ENCODE assay signal across 7 cellular contexts in genomic region chr5:7897014-7897600, GRCh38. TPM values are rescaled to one million over a fixed set of nuclear protein-coding genes. Genes with fewer than 3 reads are reported as not detected.
A peak's percentile ranks its signal among the peaks of the same experiment; 100 is the strongest.
DNase-seq lines count a peak whose midpoint lies in the region; ATAC-seq and TF ChIP-seq lines count a peak whose summit lies in the region.

No MANE protein-coding gene starts in this region.

- in situ Hi-C loops in G401 (cut with HindIII; ENCODE audit: low sequenced_read_pairs): no loop called here

- no peak overlapping the region for H3K4me3 Mint-ChIP-seq in stimulated activated naive B cell treated with anti-CD40 and anti-IgM and Interleukin-4, amounts not matched to agents 10 μg/mL and 1 μg/mL and 100 μg/mL, for 72 hours

- no peak overlapping the region for H3K27ac Mint-ChIP-seq in stimulated activated naive B cell treated with anti-CD40 and anti-IgM and Interleukin-4, amounts not matched to agents 10 μg/mL and 1 μg/mL and 100 μg/mL, for 72 hours

- no peaks in the 10 kb centered on the region for H3K27me3 Mint-ChIP-seq in stimulated activated naive B cell treated with anti-CD40 and anti-IgM and Interleukin-4, amounts not matched to agents 10 μg/mL and 1 μg/mL and 100 μg/mL, for 72 hours

- peak; percentile 62 to 71 for ATAC-seq in stimulated activated naive B cell treated with anti-CD40 and anti-IgM and Interleukin-4, amounts not matched to agents 10 μg/mL and 1 μg/mL and 100 μg/mL, for 72 hours (replicated peaks)
- ATAC-seq in GM21423 (IDR thresholded peaks at IDR 0.05; ENCODE audit: unreplicated experiment) (no peak), HG02870 (IDR thresholded peaks at IDR 0.05; ENCODE audit: unreplicated experiment) (no peak)

- H3K4me1 Mint-ChIP-seq in stimulated activated naive B cell treated with anti-CD40 and anti-IgM and Interleukin-4, amounts not matched to agents 10 μg/mL and 1 μg/mL and 100 μg/mL, for 72 hours: peaks cover 9 to 19% of the 10 kb centered on the region in 2 donors

- no peak overlapping the region for H3K4me3 ChIP-seq in HFF-Myc (replicated peaks; ENCODE audit: low read depth, low read length)

- peak; percentile 8 for DNase-seq in G401 (ENCODE audit: low spot score)
- peak; percentile 37 for DNase-seq in HFF-Myc (ENCODE audit: extremely low read depth, low read depth)
- peak; percentile 63 for DNase-seq in RPMI7951 (ENCODE audit: low read depth)
- DNase-seq in dermis blood vessel endothelial cell: peak; percentile 61
- no peak for DNase-seq in stimulated activated naive B cell treated with anti-CD40 and anti-IgM and Interleukin-4, amounts not matched to agents 10 μg/mL and 1 μg/mL and 100 μg/mL, for 72 hours

- peak; percentile 66 for TF ChIP-seq CTCF in HFF-Myc (IDR thresholded peaks at IDR 0.05; ENCODE audit: low read depth, low read length, missing control alignments)

- peaks cover 0 to 1% of the 10 kb centered on the region in 2 donors for H3K9me3 Mint-ChIP-seq in stimulated activated naive B cell treated with anti-CD40 and anti-IgM and Interleukin-4, amounts not matched to agents 10 μg/mL and 1 μg/mL and 100 μg/mL, for 72 hours

- H3K36me3 Mint-ChIP-seq in stimulated activated naive B cell treated with anti-CD40 and anti-IgM and Interleukin-4, amounts not matched to agents 10 μg/mL and 1 μg/mL and 100 μg/mL, for 72 hours: peaks cover 38 to 67% of the 10 kb centered on the region in 2 donors

RNA-seq across cellular contexts. Expression of gene MTRR, which starts 28.2 kb away (rescaled TPM):
- 22.9 and 32.2 TPM in 2 replicates for total RNA-seq in G401 (2014; rRNA removed; shearing (Covaris generic))
- total RNA-seq in RPMI7951 (2014; rRNA removed; shearing (Covaris generic)): 20.4 and 22.3 TPM in 2 replicates
- 25.9 and 30.7 TPM in 2 replicates for total RNA-seq in dermis blood vessel endothelial cell

RNA-seq across cellular contexts. Expression of gene FASTKD3, which starts 28.3 kb away (rescaled TPM):
- total RNA-seq in G401 (2014; rRNA removed; shearing (Covaris generic)): 14.1 and 25.5 TPM in 2 replicates
- total RNA-seq in RPMI7951 (2014; rRNA removed; shearing (Covaris generic)): 13.8 and 21.1 TPM in 2 replicates
- total RNA-seq in dermis blood vessel endothelial cell: 13.7 and 14.3 TPM in 2 replicates

RNA-seq across cellular contexts. Expression of gene CFAP90, which starts 46.2 kb away (rescaled TPM):
- 0.25 TPM in 1 of 2 replicates, not detected in the other for total RNA-seq in G401 (2014; rRNA removed; shearing (Covaris generic))
- not detected in 2 replicates for total RNA-seq in RPMI7951 (2014; rRNA removed; shearing (Covaris generic))
- total RNA-seq in dermis blood vessel endothelial cell: not detected in 2 replicates

Comparison
In these comparisons a context has a peak if more than half of its experiments do, and no peak if none do; other contexts are left out.
1. ATAC-seq: peak in stimulated activated naive B cell treated with anti-CD40 and anti-IgM and Interleukin-4, amounts not matched to agents 10 μg/mL and 1 μg/mL and 100 μg/mL, for 72 hours (2 of 2); none in GM21423 (single experiment) and HG02870 (single experiment).